In the genomic region with DNA sequence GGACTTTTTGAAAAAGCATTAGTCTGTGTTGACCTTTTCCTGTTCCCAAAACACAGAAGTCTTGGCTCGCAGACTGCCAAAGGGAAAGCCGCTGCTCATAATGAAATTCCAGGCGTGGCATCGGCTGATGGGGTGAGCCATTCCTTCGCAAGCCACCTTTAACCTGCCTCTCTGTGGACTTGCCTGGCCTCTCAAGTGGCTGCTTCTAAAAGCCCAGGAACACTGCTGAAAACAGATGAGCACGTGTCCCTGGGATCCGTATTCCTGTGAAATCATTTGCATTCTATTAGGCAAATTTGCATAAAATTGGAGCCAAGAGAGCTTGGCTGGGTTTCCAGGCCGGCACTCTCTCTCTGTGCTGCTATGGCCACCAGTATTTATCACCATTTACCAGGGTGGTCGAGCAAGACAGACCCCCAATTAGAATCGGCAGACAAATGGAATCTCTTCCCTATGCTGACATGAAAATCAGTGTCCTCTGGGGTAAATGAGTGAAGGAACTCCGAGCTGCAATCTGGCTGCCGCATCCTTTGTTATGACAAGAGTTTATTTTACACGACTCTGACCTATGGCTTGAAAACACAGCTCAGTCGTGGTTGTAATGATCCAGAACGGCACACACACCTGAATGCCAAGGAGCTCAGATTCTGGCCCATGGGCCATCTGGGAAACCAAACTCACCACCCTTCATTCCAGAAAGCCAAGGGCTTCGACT, we compare ENCODE assay signal across 10 cellular contexts. TPM values are rescaled to one million over a fixed set of nuclear protein-coding genes. Genes with fewer than 3 reads are reported as not detected.
DNase-seq lines count a peak whose midpoint lies in the region; ATAC-seq, FAIRE-seq and TF ChIP-seq lines count a peak whose summit lies in the region.
"Had no signal": no experiment of that assay in that cellular context is flagged by ENCODE, and none has a peak within 500 bp of the region (broad histone marks: within the 10 kb centered on the region; RNA-seq: fewer than 3 reads in every experiment).

No MANE protein-coding gene starts in this region.

- TF ChIP-seq CTCF in D721Med (IDR thresholded peaks at IDR 0.05; ENCODE audit: insufficient read depth, missing control alignments), result no peak

- H3K4me3 Mint-ChIP-seq in central memory CD8-positive, alpha-beta T cell, result no peak overlapping the region
- peak overlapping the region; percentile 85 for H3K4me3 Mint-ChIP-seq in natural killer cell treated with Interleukin-12 subunit alpha and Interleukin-12 subunit beta and Interleukin-15 and Interleukin-18, amount 100 ng/mL, for 72 hours

- ATAC-seq in central memory CD8-positive, alpha-beta T cell (replicated peaks; ENCODE audit: extremely low read depth, poor library complexity, severe bottlenecking), result no peak
- ATAC-seq in natural killer cell treated with Interleukin-12 subunit alpha and Interleukin-12 subunit beta and Interleukin-15 and Interleukin-18, amount 100 ng/mL, for 72 hours, result no peak
- no peak for ATAC-seq in GM19023 (IDR thresholded peaks at IDR 0.05; ENCODE audit: unreplicated experiment)
- no peak for ATAC-seq in GM21717 (IDR thresholded peaks at IDR 0.05; ENCODE audit: unreplicated experiment)

- H3K27me3 Mint-ChIP-seq in central memory CD8-positive, alpha-beta T cell, result no peaks in the 10 kb centered on the region
- no peaks in the 10 kb centered on the region for H3K27me3 Mint-ChIP-seq in natural killer cell treated with Interleukin-12 subunit alpha and Interleukin-12 subunit beta and Interleukin-15 and Interleukin-18, amount 100 ng/mL, for 72 hours

- peaks cover 53% of the 10 kb centered on the region for H3K4me1 Mint-ChIP-seq in central memory CD8-positive, alpha-beta T cell
- peaks cover 57 to 67% of the 10 kb centered on the region in 2 donors for H3K4me1 Mint-ChIP-seq in natural killer cell treated with Interleukin-12 subunit alpha and Interleukin-12 subunit beta and Interleukin-15 and Interleukin-18, amount 100 ng/mL, for 72 hours (ENCODE audit: low read depth in 2 of 2)

- peak overlapping the region; percentile 92 for H3K27ac Mint-ChIP-seq in central memory CD8-positive, alpha-beta T cell (ENCODE audit: low read depth)
- H3K27ac Mint-ChIP-seq in natural killer cell treated with Interleukin-12 subunit alpha and Interleukin-12 subunit beta and Interleukin-15 and Interleukin-18, amount 100 ng/mL, for 72 hours, result peak overlapping the region; percentile 97 to 99

- H3K36me3 Mint-ChIP-seq in central memory CD8-positive, alpha-beta T cell (ENCODE audit: insufficient read depth), result peaks cover 16% of the 10 kb centered on the region
- peaks cover 20% of the 10 kb centered on the region for H3K36me3 Mint-ChIP-seq in natural killer cell treated with Interleukin-12 subunit alpha and Interleukin-12 subunit beta and Interleukin-15 and Interleukin-18, amount 100 ng/mL, for 72 hours

- peak; percentile 86 for FAIRE-seq in D721Med (lab: Jason Lieb, UNC)

- DNase-seq in Ammon's horn (ENCODE audit: low spot score) (peak; percentile 72), D721Med (ENCODE audit: insufficient read length, low spot score) (no peak), MV-4-11 (lab: John Stamatoyannopoulos, UW) (no peak), dedifferentiated amniotic fluid mesenchymal stem cell (ENCODE audit: extremely low spot score) (no peak)
- no peak for DNase-seq in central memory CD8-positive, alpha-beta T cell (ENCODE audit: low spot score in 2 of 2)
- DNase-seq in natural killer cell treated with Interleukin-12 subunit alpha and Interleukin-12 subunit beta and Interleukin-15 and Interleukin-18, amount 100 ng/mL, for 72 hours (ENCODE audit: low spot score), result no peak
- DNase-seq: GOT3, NCI-H1694 treated with DMSO at 0.1 percent for 48 hours had no signal

- H3K9me3 Mint-ChIP-seq in central memory CD8-positive, alpha-beta T cell, result no peaks in the 10 kb centered on the region
- H3K9me3 Mint-ChIP-seq in natural killer cell treated with Interleukin-12 subunit alpha and Interleukin-12 subunit beta and Interleukin-15 and Interleukin-18, amount 100 ng/mL, for 72 hours, result no peaks in the 10 kb centered on the region

RNA-seq across cellular contexts. Expression of a gene that starts 21.7 kb away (rescaled TPM):
- total RNA-seq in natural killer cell treated with Interleukin-12 subunit alpha and Interleukin-12 subunit beta and Interleukin-15 and Interleukin-18, amount 100 ng/mL, for 72 hours, result 10 to 100 TPM; 61.7 to 84.7 TPM
